In genomic region chr1:247008406-247008799, GRCh38 we compare ENCODE assay signal across 8 cellular contexts. TPM values are rescaled to one million over a fixed set of nuclear protein-coding genes. Genes with fewer than 3 reads are reported as not detected.
DNase-seq lines count a peak whose midpoint lies in the region; ATAC-seq and TF ChIP-seq lines count a peak whose summit lies in the region.

No MANE protein-coding gene starts in this region.

- peaks cover 19 to 36% (median 26%) of the 10 kb centered on the region in 3 donors for H3K27me3 Mint-ChIP-seq in CD14-positive monocyte (ENCODE audit: low read depth in 3 of 3)
- H3K27me3 Mint-ChIP-seq in natural killer cell treated with Interleukin-12 subunit alpha and Interleukin-12 subunit beta and Interleukin-15 and Interleukin-18, amount 100 ng/mL, for 72 hours: peaks cover 18 to 26% of the 10 kb centered on the region in 2 donors

- TF ChIP-seq CTCF in CD14-positive monocyte (IDR thresholded peaks at IDR 0.05) (no peak), LNCaP clone FGC (IDR thresholded peaks at IDR 0.05; ENCODE audit: control insufficient read depth, extremely low read depth, insufficient read depth) (no peak), cardiac fibroblast (IDR thresholded peaks at IDR 0.05; ENCODE audit: low read depth, low read length) (no peak)

- peaks cover 16% of the 10 kb centered on the region for H3K4me1 Mint-ChIP-seq in CD14-positive monocyte
- H3K4me1 Mint-ChIP-seq in natural killer cell treated with Interleukin-12 subunit alpha and Interleukin-12 subunit beta and Interleukin-15 and Interleukin-18, amount 100 ng/mL, for 72 hours (ENCODE audit: low read depth in 2 of 2): peaks cover 4 to 8% of the 10 kb centered on the region in 2 donors

- peaks cover 20 to 80% (median 69%) of the 10 kb centered on the region in 7 donors for H3K9me3 Mint-ChIP-seq in CD14-positive monocyte
- H3K9me3 Mint-ChIP-seq in natural killer cell treated with Interleukin-12 subunit alpha and Interleukin-12 subunit beta and Interleukin-15 and Interleukin-18, amount 100 ng/mL, for 72 hours: peaks cover 7% of the 10 kb centered on the region

- H3K4me3 ChIP-seq in LNCaP clone FGC (ENCODE audit: low read depth, low read length): peak overlapping the region; percentile 66
- H3K4me3 ChIP-seq in cardiac fibroblast (replicated peaks in 1 of 2; ENCODE audit: low read depth in 2 of 2, low read length in 2 of 2): peak overlapping the region; percentile 69 to 71

- H3K4me3 Mint-ChIP-seq in CD14-positive monocyte: peak overlapping the region; percentile 99
- H3K4me3 Mint-ChIP-seq in natural killer cell treated with Interleukin-12 subunit alpha and Interleukin-12 subunit beta and Interleukin-15 and Interleukin-18, amount 100 ng/mL, for 72 hours: peak overlapping the region; percentile 83

- H3K27ac Mint-ChIP-seq in CD14-positive monocyte: peak overlapping the region in 3 of 7 donors; percentile 5 to 60 (median 40)
- no peak overlapping the region for H3K27ac Mint-ChIP-seq in natural killer cell treated with Interleukin-12 subunit alpha and Interleukin-12 subunit beta and Interleukin-15 and Interleukin-18, amount 100 ng/mL, for 72 hours

- peaks cover 5% of the 10 kb centered on the region in 2 donors for H3K36me3 Mint-ChIP-seq in CD14-positive monocyte
- peaks cover 26% of the 10 kb centered on the region for H3K36me3 Mint-ChIP-seq in natural killer cell treated with Interleukin-12 subunit alpha and Interleukin-12 subunit beta and Interleukin-15 and Interleukin-18, amount 100 ng/mL, for 72 hours

- DNase-seq in CD14-positive monocyte (ENCODE audit: low spot score): no peak
- DNase-seq in LNCaP clone FGC (ENCODE audit: low read depth): no peak
- no peak for DNase-seq in cardiac fibroblast (ENCODE audit: low read depth in 2 of 2)
- no peak for DNase-seq in natural killer cell treated with Interleukin-12 subunit alpha and Interleukin-12 subunit beta and Interleukin-15 and Interleukin-18, amount 100 ng/mL, for 72 hours (ENCODE audit: low spot score)
- no peak for DNase-seq in effector CD8-positive, alpha-beta T cell (lab: John Stamatoyannopoulos, UW)
- DNase-seq in GM19238 (ENCODE audit: insufficient read length, low spot score): no peak

- intact Hi-C loops in CD14-positive monocyte (cut with micrococcal nuclease): loop anchor here in 1 of 2 donors (10.0 kb wide), 1 partner anchor 74 kb away; the partner anchor contains the start of gene AHCTF1

- ATAC-seq in natural killer cell treated with Interleukin-12 subunit alpha and Interleukin-12 subunit beta and Interleukin-15 and Interleukin-18, amount 100 ng/mL, for 72 hours: no peak
- ATAC-seq in GM18517 (IDR thresholded peaks at IDR 0.05; ENCODE audit: unreplicated experiment) (no peak), GM19452 (IDR thresholded peaks at IDR 0.05; ENCODE audit: unreplicated experiment) (no peak)

RNA-seq across cellular contexts. Expression of gene ZNF695, which starts 0.5 kb away (rescaled TPM):
- under 1 TPM in 1 of 2 donors, not detected in 1; 0.18 TPM for polyA plus RNA-seq in CD14-positive monocyte
- total RNA-seq in natural killer cell treated with Interleukin-12 subunit alpha and Interleukin-12 subunit beta and Interleukin-15 and Interleukin-18, amount 100 ng/mL, for 72 hours: 1 to 10 TPM in 1 of 2 donors, under 1 TPM in 1; 0.33 to 1.2 TPM
